1 cellular context compared by ENCODE assay signal in genomic region chr19:18522124-18522861, GRCh38.
A peak's percentile ranks its signal among the peaks of the same experiment; 100 is the strongest.
TF ChIP-seq lines count a peak whose summit lies in the region.

No MANE protein-coding gene starts in this region.

TF ChIP-seq in GM12878, 131 proteins besides CTCF, POLR2A, EP300 and RAD21 (continued from another document):
- TF ChIP-seq, protein P1, sequence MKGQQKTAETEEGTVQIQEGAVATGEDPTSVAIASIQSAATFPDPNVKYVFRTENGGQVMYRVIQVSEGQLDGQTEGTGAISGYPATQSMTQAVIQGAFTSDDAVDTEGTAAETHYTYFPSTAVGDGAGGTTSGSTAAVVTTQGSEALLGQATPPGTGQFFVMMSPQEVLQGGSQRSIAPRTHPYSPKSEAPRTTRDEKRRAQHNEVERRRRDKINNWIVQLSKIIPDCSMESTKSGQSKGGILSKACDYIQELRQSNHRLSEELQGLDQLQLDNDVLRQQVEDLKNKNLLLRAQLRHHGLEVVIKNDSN (IDR thresholded peaks at IDR 0.05; ENCODE audit: borderline replicate concordance, extremely low read length, insufficient read depth, low read depth, low read length): peak; percentile 59
- TF ChIP-seq SIN3A (IDR thresholded peaks at IDR 0.05; ENCODE audit: low read depth, low read length) (0 out of 2 replicates have a peak, but pooled peaks have one; percentile 43), WRNIP1 (IDR thresholded peaks at IDR 0.05; ENCODE audit: borderline replicate concordance, low read depth, low read length) (no peak), SRF (IDR thresholded peaks at IDR 0.05; ENCODE audit: low read depth in 2 of 2, low read length in 2 of 2) (peak in 1 of 2 experiments; percentile 74; a peak in 3 of 4 replicates), CHD4 (IDR thresholded peaks at IDR 0.05) (no peak), POLR2AphosphoS2 (IDR thresholded peaks at IDR 0.05; ENCODE audit: low read depth, low read length) (peak; percentile 46; the same call in 1 of the 2 replicates), STAT1 (conservative IDR thresholded peaks at IDR 0.05) (peak; percentile 87; the same call in 1 of the 2 replicates), IKZF1 (conservative IDR thresholded peaks at IDR 0.05) (no peak; the same call in 1 of the 2 replicates), POU2F2 (IDR thresholded peaks at IDR 0.05; ENCODE audit: borderline replicate concordance, low read depth, low read length) (peak; percentile 100), TBL1XR1 (IDR thresholded peaks at IDR 0.05; ENCODE audit: low read depth, low read length) (0 out of 2 replicates have a peak, but pooled peaks have one; percentile 4), ASH2L (IDR thresholded peaks at IDR 0.05; ENCODE audit: borderline replicate concordance, low read depth) (0 out of 2 replicates have a peak, but pooled peaks have one; percentile 65), RAD51 (IDR thresholded peaks at IDR 0.05) (peak; percentile 48; the same call in 1 of the 2 replicates), MLLT1 (IDR thresholded peaks at IDR 0.05) (0 out of 2 replicates have a peak, but pooled peaks have one; percentile 66), EGR1 (IDR thresholded peaks at IDR 0.05; ENCODE audit: borderline replicate concordance in 1 of 2, low read depth in 2 of 2, low read length in 2 of 2) (peak in 1 of 2 experiments; percentile 33; a peak in 1 of 3 replicates), PAX5 (IDR thresholded peaks at IDR 0.05; ENCODE audit: borderline replicate concordance, low read depth, low read length) (no peak; the same call in 1 of the 2 replicates), RFX5 (IDR thresholded peaks at IDR 0.05; ENCODE audit: low read depth, low read length) (peak; percentile 24; the same call in 1 of the 2 replicates), SMAD1 (IDR thresholded peaks at IDR 0.05; ENCODE audit: low read depth, partially characterized antibody) (no peak), ZNF207 (IDR thresholded peaks at IDR 0.05; ENCODE audit: borderline replicate concordance) (peak; percentile 80; the same call in 1 of the 2 replicates), YY1 (IDR thresholded peaks at IDR 0.05; ENCODE audit: low read depth, low read length) (no peak), CREB1 (IDR thresholded peaks at IDR 0.05; ENCODE audit: low read depth) (peak; percentile 84), CBFB (IDR thresholded peaks at IDR 0.05; ENCODE audit: low read depth) (peak; percentile 54; the same call in 1 of the 2 replicates), ESRRA (IDR thresholded peaks at IDR 0.05; ENCODE audit: low read length) (no peak), SMAD5 (IDR thresholded peaks at IDR 0.05; ENCODE audit: low read depth) (no peak), NBN (IDR thresholded peaks at IDR 0.05) (peak; percentile 64; the same call in 1 of the 2 replicates), ETV6 (conservative IDR thresholded peaks at IDR 0.05 in 1 of 2, IDR thresholded peaks at IDR 0.05 in 1 of 2; ENCODE audit: borderline replicate concordance in 1 of 2, low read depth in 1 of 2) (no peak), E4F1 (IDR thresholded peaks at IDR 0.05; ENCODE audit: borderline replicate concordance, partially characterized antibody) (peak; percentile 46), SP1 (IDR thresholded peaks at IDR 0.05; ENCODE audit: low read depth, low read length) (peak; percentile 65), MTA2 (IDR thresholded peaks at IDR 0.05; ENCODE audit: low read depth) (peak; percentile 18; the same call in 1 of the 2 replicates), POLR2AphosphoS5 (IDR thresholded peaks at IDR 0.05; ENCODE audit: low read length) (peak; percentile 68), MXI1 (IDR thresholded peaks at IDR 0.05; ENCODE audit: low read depth, low read length) (peak; percentile 69), HDGF (IDR thresholded peaks at IDR 0.05) (peak; percentile 98), KLF5 (IDR thresholded peaks at IDR 0.05; ENCODE audit: partially characterized antibody) (peak; percentile 88), SREBF1 (IDR thresholded peaks at IDR 0.05; ENCODE audit: low read length) (peak; percentile 69), JUNB (IDR thresholded peaks at IDR 0.05) (no peak; the same call in 1 of the 2 replicates), ATF7 (IDR thresholded peaks at IDR 0.05; ENCODE audit: low read depth) (peak; percentile 91), E2F4 (IDR thresholded peaks at IDR 0.05; ENCODE audit: low read depth, low read length) (no peak), JUND (IDR thresholded peaks at IDR 0.05; ENCODE audit: low read depth, low read length) (peak; percentile 47; the same call in 1 of the 2 replicates), MEF2B (IDR thresholded peaks at IDR 0.05; ENCODE audit: partially characterized antibody, poor library complexity, severe bottlenecking) (peak; percentile 44), SKIL (IDR thresholded peaks at IDR 0.05; ENCODE audit: low read depth, poor library complexity, severe bottlenecking) (no peak), BHLHE40 (IDR thresholded peaks at IDR 0.05; ENCODE audit: borderline replicate concordance in 1 of 2, low read depth in 2 of 2, low read length in 1 of 2) (peak; percentile 20 to 45; a peak in 3 of 4 replicates), RB1 (IDR thresholded peaks at IDR 0.05; ENCODE audit: borderline replicate concordance) (peak; percentile 84; the same call in 1 of the 2 replicates), NR2F1 (conservative IDR thresholded peaks at IDR 0.05) (0 out of 2 replicates have a peak, but pooled peaks have one; percentile 24), CHD1 (IDR thresholded peaks at IDR 0.05; ENCODE audit: low read depth, low read length) (peak; percentile 93; the same call in 1 of the 2 replicates), MAX (IDR thresholded peaks at IDR 0.05; ENCODE audit: low read depth, low read length) (peak; percentile 58), MYB (IDR thresholded peaks at IDR 0.05; ENCODE audit: borderline replicate concordance, low read depth, low read length) (0 out of 2 replicates have a peak, but pooled peaks have one; percentile 22), CREM (IDR thresholded peaks at IDR 0.05; ENCODE audit: low read depth) (peak; percentile 72), FOXK2 (IDR thresholded peaks at IDR 0.05) (peak; percentile 90)
- TF ChIP-seq, protein P2, sequence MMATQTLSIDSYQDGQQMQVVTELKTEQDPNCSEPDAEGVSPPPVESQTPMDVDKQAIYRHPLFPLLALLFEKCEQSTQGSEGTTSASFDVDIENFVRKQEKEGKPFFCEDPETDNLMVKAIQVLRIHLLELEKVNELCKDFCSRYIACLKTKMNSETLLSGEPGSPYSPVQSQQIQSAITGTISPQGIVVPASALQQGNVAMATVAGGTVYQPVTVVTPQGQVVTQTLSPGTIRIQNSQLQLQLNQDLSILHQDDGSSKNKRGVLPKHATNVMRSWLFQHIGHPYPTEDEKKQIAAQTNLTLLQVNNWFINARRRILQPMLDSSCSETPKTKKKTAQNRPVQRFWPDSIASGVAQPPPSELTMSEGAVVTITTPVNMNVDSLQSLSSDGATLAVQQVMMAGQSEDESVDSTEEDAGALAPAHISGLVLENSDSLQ (IDR thresholded peaks at IDR 0.05): peak; percentile 86
- TF ChIP-seq, protein P3, sequence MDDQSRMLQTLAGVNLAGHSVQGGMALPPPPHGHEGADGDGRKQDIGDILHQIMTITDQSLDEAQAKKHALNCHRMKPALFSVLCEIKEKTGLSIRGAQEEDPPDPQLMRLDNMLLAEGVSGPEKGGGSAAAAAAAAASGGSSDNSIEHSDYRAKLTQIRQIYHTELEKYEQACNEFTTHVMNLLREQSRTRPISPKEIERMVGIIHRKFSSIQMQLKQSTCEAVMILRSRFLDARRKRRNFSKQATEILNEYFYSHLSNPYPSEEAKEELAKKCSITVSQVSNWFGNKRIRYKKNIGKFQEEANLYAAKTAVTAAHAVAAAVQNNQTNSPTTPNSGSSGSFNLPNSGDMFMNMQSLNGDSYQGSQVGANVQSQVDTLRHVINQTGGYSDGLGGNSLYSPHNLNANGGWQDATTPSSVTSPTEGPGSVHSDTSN (IDR thresholded peaks at IDR 0.05; ENCODE audit: insufficient replicate concordance, low read depth, low read length): peak; percentile 64
- TF ChIP-seq, protein P4, sequence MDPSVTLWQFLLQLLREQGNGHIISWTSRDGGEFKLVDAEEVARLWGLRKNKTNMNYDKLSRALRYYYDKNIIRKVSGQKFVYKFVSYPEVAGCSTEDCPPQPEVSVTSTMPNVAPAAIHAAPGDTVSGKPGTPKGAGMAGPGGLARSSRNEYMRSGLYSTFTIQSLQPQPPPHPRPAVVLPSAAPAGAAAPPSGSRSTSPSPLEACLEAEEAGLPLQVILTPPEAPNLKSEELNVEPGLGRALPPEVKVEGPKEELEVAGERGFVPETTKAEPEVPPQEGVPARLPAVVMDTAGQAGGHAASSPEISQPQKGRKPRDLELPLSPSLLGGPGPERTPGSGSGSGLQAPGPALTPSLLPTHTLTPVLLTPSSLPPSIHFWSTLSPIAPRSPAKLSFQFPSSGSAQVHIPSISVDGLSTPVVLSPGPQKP (IDR thresholded peaks at IDR 0.05; ENCODE audit: low read depth, low read length): peak; percentile 16; the same call in 1 of the 2 replicates
- TF ChIP-seq, protein P5, sequence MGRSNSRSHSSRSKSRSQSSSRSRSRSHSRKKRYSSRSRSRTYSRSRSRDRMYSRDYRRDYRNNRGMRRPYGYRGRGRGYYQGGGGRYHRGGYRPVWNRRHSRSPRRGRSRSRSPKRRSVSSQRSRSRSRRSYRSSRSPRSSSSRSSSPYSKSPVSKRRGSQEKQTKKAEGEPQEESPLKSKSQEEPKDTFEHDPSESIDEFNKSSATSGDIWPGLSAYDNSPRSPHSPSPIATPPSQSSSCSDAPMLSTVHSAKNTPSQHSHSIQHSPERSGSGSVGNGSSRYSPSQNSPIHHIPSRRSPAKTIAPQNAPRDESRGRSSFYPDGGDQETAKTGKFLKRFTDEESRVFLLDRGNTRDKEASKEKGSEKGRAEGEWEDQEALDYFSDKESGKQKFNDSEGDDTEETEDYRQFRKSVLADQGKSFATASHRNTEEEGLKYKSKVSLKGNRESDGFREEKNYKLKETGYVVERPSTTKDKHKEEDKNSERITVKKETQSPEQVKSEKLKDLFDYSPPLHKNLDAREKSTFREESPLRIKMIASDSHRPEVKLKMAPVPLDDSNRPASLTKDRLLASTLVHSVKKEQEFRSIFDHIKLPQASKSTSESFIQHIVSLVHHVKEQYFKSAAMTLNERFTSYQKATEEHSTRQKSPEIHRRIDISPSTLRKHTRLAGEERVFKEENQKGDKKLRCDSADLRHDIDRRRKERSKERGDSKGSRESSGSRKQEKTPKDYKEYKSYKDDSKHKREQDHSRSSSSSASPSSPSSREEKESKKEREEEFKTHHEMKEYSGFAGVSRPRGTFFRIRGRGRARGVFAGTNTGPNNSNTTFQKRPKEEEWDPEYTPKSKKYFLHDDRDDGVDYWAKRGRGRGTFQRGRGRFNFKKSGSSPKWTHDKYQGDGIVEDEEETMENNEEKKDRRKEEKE (IDR thresholded peaks at IDR 0.05): peak; percentile 75; the same call in 1 of the 2 replicates
